In the genomic region with DNA sequence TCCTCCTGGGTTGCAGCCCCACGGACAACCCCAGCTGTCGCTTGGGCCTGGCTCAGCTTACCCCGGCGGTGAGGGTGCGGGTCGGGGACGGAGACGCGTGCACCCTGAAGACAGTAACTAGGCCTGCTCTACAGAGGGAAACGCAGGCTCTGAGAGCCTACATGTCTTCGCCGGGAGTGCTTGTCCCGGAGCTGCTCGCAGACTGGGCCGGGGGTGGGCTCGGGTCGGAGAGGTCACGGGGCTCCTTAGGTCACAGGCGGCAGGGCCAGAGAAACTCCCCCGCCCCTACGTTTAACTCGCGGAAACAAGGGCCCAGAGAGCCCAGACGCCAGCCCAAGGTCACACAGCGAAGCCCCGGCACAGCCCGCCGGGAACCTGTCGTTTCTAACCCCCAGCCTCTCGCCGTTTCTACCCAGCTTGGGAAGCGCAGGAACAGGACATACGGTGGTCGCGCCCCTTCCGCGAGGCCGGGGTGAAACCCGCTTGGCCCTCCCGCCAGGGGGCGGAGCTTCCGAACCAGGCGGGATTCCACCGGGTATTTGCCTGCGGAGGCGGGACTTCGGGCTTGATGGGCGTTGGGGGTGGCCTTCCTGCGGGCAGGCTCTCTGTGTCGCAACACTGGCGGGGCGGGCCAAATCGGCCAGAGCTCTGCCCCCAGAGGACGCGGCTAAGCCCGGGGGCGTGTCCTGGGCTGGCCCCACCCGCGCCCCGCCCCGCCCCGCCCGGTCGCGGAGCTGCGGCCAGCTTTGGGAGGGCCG, we compare ENCODE assay signal across 8 cellular contexts. TPM values are rescaled to one million over a fixed set of nuclear protein-coding genes. Genes with fewer than 3 reads are reported as not detected.
DNase-seq lines count a peak whose midpoint lies in the region; ATAC-seq, FAIRE-seq and TF ChIP-seq lines count a peak whose summit lies in the region.

A gene with protein sequence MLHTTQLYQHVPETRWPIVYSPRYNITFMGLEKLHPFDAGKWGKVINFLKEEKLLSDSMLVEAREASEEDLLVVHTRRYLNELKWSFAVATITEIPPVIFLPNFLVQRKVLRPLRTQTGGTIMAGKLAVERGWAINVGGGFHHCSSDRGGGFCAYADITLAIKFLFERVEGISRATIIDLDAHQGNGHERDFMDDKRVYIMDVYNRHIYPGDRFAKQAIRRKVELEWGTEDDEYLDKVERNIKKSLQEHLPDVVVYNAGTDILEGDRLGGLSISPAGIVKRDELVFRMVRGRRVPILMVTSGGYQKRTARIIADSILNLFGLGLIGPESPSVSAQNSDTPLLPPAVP (plus strand): TSS at position 725 of the 758 bp plus-strand sequence. CDS start 42 bp downstream, outside the sequence.

- no peaks in the 10 kb centered on the region for H3K27me3 ChIP-seq in bronchial epithelial cell (ENCODE audit: control insufficient read depth, insufficient read depth, low read length)

- CTCF ChIA-PET in AG04449 (lab: Yijun Ruan, JAX), result interaction anchor here (0.7 to 10.5 kb wide), 11 partner anchors 16 to 485 kb away, joined by 3 to 142 read pairs (median 4); no protein-coding TSS in a partner anchor

- H3K27ac Mint-ChIP-seq in immature natural killer cell, result peak within 1 kb of the TSS; percentile 83 to 92 (median 88)

- peaks cover 11 to 15% of the 10 kb centered on the region in 2 donors for H3K4me1 Mint-ChIP-seq in immature natural killer cell

- H3K9me3 Mint-ChIP-seq in immature natural killer cell, result no peaks in the 10 kb centered on the region

- DNase-seq in AG04449 (ENCODE audit: low read depth, low spot score) (peak; percentile 74), NCI-H2196 (lab: John Stamatoyannopoulos, UW; ENCODE audit: unreplicated experiment) (peak; percentile 89), bronchial epithelial cell (ENCODE audit: low read depth) (peak; percentile 88), immature natural killer cell (peak; percentile 99), smooth muscle cell of the brain vasculature (ENCODE audit: low read depth, low spot score) (peak; percentile 94)

- peak within 1 kb of the TSS; percentile 78 for H3K4me3 ChIP-seq in AG04449 (ENCODE audit: low read depth, low read length)
- H3K4me3 ChIP-seq in WI38 (ENCODE audit: low read depth, low read length), result peak within 1 kb of the TSS; percentile 68
- H3K4me3 ChIP-seq in bronchial epithelial cell (ENCODE audit: low read depth, low read length), result peak within 1 kb of the TSS; percentile 73

- peak within 1 kb of the TSS; percentile 89 to 93 (median 90) for H3K4me3 Mint-ChIP-seq in immature natural killer cell

- FAIRE-seq in bronchial epithelial cell (lab: Jason Lieb, UNC), result no peak

- H3K36me3 ChIP-seq in bronchial epithelial cell (ENCODE audit: control insufficient read depth, insufficient read depth, low read length), result peaks cover 3% of the 10 kb centered on the region

- POLR2A ChIA-PET in AG04449 (lab: Yijun Ruan, JAX), result interaction anchor here (1.0 to 1.5 kb wide), 2 partner anchors 27 to 101 kb away, joined by 4 to 5 read pairs; no protein-coding TSS in a partner anchor

- no peak for TF ChIP-seq CTCF in AG04449 (IDR thresholded peaks at IDR 0.05; ENCODE audit: insufficient read depth, low read length, missing control alignments)
- TF ChIP-seq CTCF in WI38 (IDR thresholded peaks at IDR 0.05; ENCODE audit: low read depth, low read length), result no peak
- peak; percentile 19 for TF ChIP-seq CTCF in bronchial epithelial cell (IDR thresholded peaks at IDR 0.05; ENCODE audit: insufficient read depth, low read length, severe bottlenecking)

- H3K27me3 Mint-ChIP-seq in immature natural killer cell (ENCODE audit: low read depth in 3 of 3), result peaks cover 2 to 4% (median 3%) of the 10 kb centered on the region in 3 donors

- peak; percentile 93 for ATAC-seq in GM18870 (IDR thresholded peaks at IDR 0.05; ENCODE audit: unreplicated experiment)
- ATAC-seq in HG03135 (IDR thresholded peaks at IDR 0.05; ENCODE audit: unreplicated experiment), result peak; percentile 98

- H3K36me3 Mint-ChIP-seq in immature natural killer cell, result no peaks in the 10 kb centered on the region

RNA-seq across cellular contexts. Expression of the gene that starts here (rescaled TPM):
- 19.7 and 26.6 TPM in 2 replicates for total RNA-seq in bronchial epithelial cell
- 1 to 10 TPM; 5.3 to 8.2 (median 5.4) TPM for polyA plus RNA-seq in immature natural killer cell

Comparison
In these comparisons a context has a peak if more than half of its experiments do, and no peak if none do; other contexts are left out.
1. Peak in every context shown above with its lines: DNase-seq, ATAC-seq and H3K4me3 ChIP-seq.